9 cellular contexts compared by ENCODE assay signal in the genomic region with DNA sequence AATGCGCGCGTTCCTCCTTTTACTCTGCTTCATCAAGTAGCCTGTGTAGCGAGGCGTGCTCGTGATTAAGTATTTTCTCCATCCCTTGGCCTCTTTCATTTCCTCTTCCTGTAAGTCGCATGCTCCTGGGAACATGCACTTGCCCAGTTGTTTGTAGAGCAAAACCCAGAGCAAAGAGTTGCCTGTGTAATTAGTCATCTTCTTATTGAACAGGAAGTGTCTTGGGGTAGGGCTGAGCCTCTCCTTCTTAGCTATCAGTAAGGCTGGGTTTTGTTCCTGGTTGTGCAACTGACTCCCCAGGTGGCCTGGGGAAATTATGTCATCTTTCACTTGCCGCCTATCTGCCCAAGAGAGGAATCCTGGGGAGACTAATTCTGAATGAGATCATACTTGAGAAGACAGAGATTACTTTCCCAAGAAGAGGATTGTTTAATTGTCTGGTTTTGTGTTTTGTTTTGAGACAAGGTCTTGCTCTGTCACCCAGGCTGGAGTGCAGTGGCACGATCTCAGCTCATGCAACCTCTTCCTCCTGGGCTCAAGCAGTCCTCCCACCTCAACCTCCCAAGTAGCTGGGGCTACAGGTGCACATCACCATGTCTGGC. TPM values are rescaled to one million over a fixed set of nuclear protein-coding genes. Genes with fewer than 3 reads are reported as not detected.
A peak's percentile ranks its signal among the peaks of the same experiment; 100 is the strongest.
DNase-seq lines count a peak whose midpoint lies in the region; ATAC-seq and TF ChIP-seq lines count a peak whose summit lies in the region.
"Had no signal": no experiment of that assay in that cellular context is flagged by ENCODE, and none has a peak within 500 bp of the region (broad histone marks: within the 10 kb centered on the region; RNA-seq: fewer than 3 reads in every experiment).

No MANE protein-coding gene starts in this region.

- peaks cover 32% of the 10 kb centered on the region for H3F3A ChIP-seq in PC-9 (ENCODE audit: insufficient read depth, low read depth)

- dilution Hi-C loops in mammary epithelial cell (cut with HindIII; ENCODE audit: low sequenced_read_pairs) = no loop called here

- H3K27me3 ChIP-seq in PC-9 (ENCODE audit: insufficient read depth, low read depth) (no peaks in the 10 kb centered on the region), mammary epithelial cell (ENCODE audit: insufficient read depth, low read length) (no peaks in the 10 kb centered on the region)

- H3K79me2 ChIP-seq in PC-9 (ENCODE audit: low read depth) = peaks cover 5% of the 10 kb centered on the region; the same call in 1 of the 2 replicates
- no peaks in the 10 kb centered on the region for H3K79me2 ChIP-seq in mammary epithelial cell (ENCODE audit: insufficient read depth, low read length)

- no peaks in the 10 kb centered on the region for H3K36me3 Mint-ChIP-seq in CD14-positive monocyte

- no peak for TF ChIP-seq CTCF in CD14-positive monocyte (IDR thresholded peaks at IDR 0.05)
- TF ChIP-seq CTCF in PC-9 (conservative IDR thresholded peaks at IDR 0.05) = no peak
- TF ChIP-seq CTCF in mammary epithelial cell (conservative IDR thresholded peaks at IDR 0.05 in 1 of 2, IDR thresholded peaks at IDR 0.05 in 1 of 2; ENCODE audit: extremely low read depth in 1 of 2, insufficient read depth in 1 of 2, low read depth in 1 of 2, low read length in 2 of 2) = no peak

- peaks cover 0 to 2% (median 0%) of the 10 kb centered on the region in 7 donors for H3K9me3 Mint-ChIP-seq in CD14-positive monocyte

- H3K36me3 ChIP-seq in PC-9 (ENCODE audit: low read depth) = peaks cover 4% of the 10 kb centered on the region
- H3K36me3 ChIP-seq in mammary epithelial cell (ENCODE audit: insufficient read depth, low read length) = no peaks in the 10 kb centered on the region

- intact Hi-C loops in CD14-positive monocyte (cut with micrococcal nuclease) = no loop called here
- intact Hi-C loops in PC-9 (cut with micrococcal nuclease; ENCODE audit: unreplicated experiment) = no loop called here
- intact Hi-C loops in mammary epithelial cell (cut with micrococcal nuclease) = no loop called here

- peak overlapping the region; percentile 87 for H3K27ac ChIP-seq in PC-9
- peak overlapping the region; percentile 26 for H3K27ac ChIP-seq in mammary epithelial cell (ENCODE audit: insufficient read depth, low read depth, low read length)

- H3K4me1 ChIP-seq in PC-9 (replicated peaks; ENCODE audit: insufficient read depth) (peaks cover 21% of the 10 kb centered on the region), mammary epithelial cell (ENCODE audit: insufficient read depth, low read length) (peaks cover 11% of the 10 kb centered on the region)

- H2AFZ ChIP-seq in PC-9 (no peak overlapping the region), mammary epithelial cell (ENCODE audit: low read depth, low read length) (peak overlapping the region; percentile 69)

- BruUV-seq in PC-9 (replicated peaks; lab: Mats Ljungman, UMichigan) (no TSS peak), mammary epithelial cell (replicated peaks; lab: Mats Ljungman, UMichigan) (no TSS peak)

- CTCF ChIA-PET in PC-9 (lab: Charles Lee) = no interaction called here
- CTCF ChIA-PET in mammary epithelial cell (lab: Charles Lee; ENCODE audit: low non-redundant PET) = no interaction called here

- H3K9me3 ChIP-seq in PC-9 (ENCODE audit: insufficient read depth, low read depth) = peaks cover 4% of the 10 kb centered on the region
- no peaks in the 10 kb centered on the region for H3K9me3 ChIP-seq in mammary epithelial cell (replicated peaks; ENCODE audit: insufficient read depth, low read length)

- peak overlapping the region; percentile 10 to 86 (median 71) for H3K27ac Mint-ChIP-seq in CD14-positive monocyte

- H3K9me2 ChIP-seq in PC-9 (ENCODE audit: insufficient read depth) = no peaks in the 10 kb centered on the region

- DNase-seq in CD14-positive monocyte (ENCODE audit: low spot score) (peak; percentile 77), PC-9 (peak; percentile 89 to 100), mammary epithelial cell (peak; percentile 98), mucosa of gallbladder (ENCODE audit: low spot score) (peak; percentile 86), cerebellar nuclear complex (lab: John Stamatoyannopoulos, UW) (no peak)
- DNase-seq in effector CD8-positive, alpha-beta T cell (lab: John Stamatoyannopoulos, UW) = no peak

- in situ Hi-C loops in mammary epithelial cell (cut with MboI; ENCODE audit: low sequenced_read_pairs in 2 of 2) = no loop called here

- H3K4me1 Mint-ChIP-seq in CD14-positive monocyte = peaks cover 10% of the 10 kb centered on the region

- peak overlapping the region; percentile 71 for H3K4me2 ChIP-seq in PC-9
- H3K4me2 ChIP-seq in mammary epithelial cell (ENCODE audit: insufficient read depth, low read depth, low read length) = no peak overlapping the region

- peaks cover 1 to 2% (median 2%) of the 10 kb centered on the region in 3 donors for H3K27me3 Mint-ChIP-seq in CD14-positive monocyte (ENCODE audit: low read depth in 3 of 3)

- peak; percentile 98 for ATAC-seq in GM18909 (IDR thresholded peaks at IDR 0.05; ENCODE audit: poor library complexity, unreplicated experiment)
- ATAC-seq in HG03064 (IDR thresholded peaks at IDR 0.05; ENCODE audit: low read depth, unreplicated experiment) = peak; percentile 97

- H3K4me3 ChIP-seq in PC-9 (peak overlapping the region; percentile 16; the same call in 1 of the 2 replicates), mammary epithelial cell (replicated peaks in 1 of 3; ENCODE audit: insufficient read depth in 1 of 3, low read depth in 2 of 3, low read length in 3 of 3) (no peak overlapping the region)

- no peak overlapping the region for H3K9ac ChIP-seq in mammary epithelial cell (ENCODE audit: insufficient read depth, low read length)

- H4K20me1 ChIP-seq in PC-9 (ENCODE audit: insufficient read depth) (no peaks in the 10 kb centered on the region), mammary epithelial cell (ENCODE audit: insufficient read depth, low read length) (no peaks in the 10 kb centered on the region)

- peak overlapping the region in 1 of 2 donors; percentile 60 for H3K4me3 Mint-ChIP-seq in CD14-positive monocyte

- 58% methylated on average over 8 of the region's 9 CpGs for WGBS in mammary epithelial cell (ENCODE audit: low coverage, missing lambda C conversion rate)

- POLR2A ChIA-PET in PC-9 (lab: Charles Lee; ENCODE audit: unreplicated experiment) = interaction anchor here (0.6 kb wide), 2 partner anchors 11 to 1824 kb away, joined by 3 to 4 read pairs; no protein-coding TSS in a partner anchor

RNA-seq across cellular contexts. Expression of a gene that starts 14.9 kb away (rescaled TPM):
- polyA plus RNA-seq in CD14-positive monocyte (not detected), mammary epithelial cell (0.18 TPM)
- total RNA-seq in PC-9 (2021) (38.4 and 44.7 TPM in 2 replicates), mammary epithelial cell (under 1 TPM; 0.38 to 0.50 TPM), mucosa of gallbladder (34.0 TPM)
- not detected for polyA minus RNA-seq in mammary epithelial cell
- total RNA-seq: T-helper 2 cell treated with Interferon-gamma antibody and Interleukin-4, amounts not matched to agents 100 ng/mL and 5 ng/mL, for 36 hours had no signal

RNA-seq across cellular contexts. Expression of a gene that starts 38.6 kb away (rescaled TPM):
- polyA plus RNA-seq in CD14-positive monocyte (1 to 10 TPM; 3.9 to 5.4 TPM), mammary epithelial cell (21.0 TPM)
- total RNA-seq in PC-9 (2021) (37.2 and 54.1 TPM in 2 replicates), mammary epithelial cell (10 to 100 TPM; 17.7 to 18.6 TPM), mucosa of gallbladder (16.6 TPM)
- polyA minus RNA-seq in mammary epithelial cell = 24.2 TPM

RNA-seq across cellular contexts. Expression of a gene that starts 48.6 kb away (rescaled TPM):
- polyA plus RNA-seq in CD14-positive monocyte (10 to 100 TPM; 13.4 to 21.0 TPM), mammary epithelial cell (7.7 TPM)
- total RNA-seq in PC-9 (2021) (66.5 and 89.5 TPM in 2 replicates), mammary epithelial cell (10 to 100 TPM; 27.5 to 41.7 TPM), mucosa of gallbladder (35.3 TPM)
- 18.1 TPM for polyA minus RNA-seq in mammary epithelial cell

Comparison
In these comparisons a context has a peak if more than half of its experiments do, and no peak if none do; other contexts are left out.
1. DNase-seq: peak in CD14-positive monocyte (single experiment), PC-9 (2 of 2), mammary epithelial cell (single experiment) and mucosa of gallbladder (single experiment); none in effector CD8-positive, alpha-beta T cell (single experiment) and cerebellar nuclear complex (0 of 2).
2. RNA of a gene that starts 14.9 kb away (total RNA-seq): 38.4 to 44.7 TPM in PC-9 and 34.0 TPM in mucosa of gallbladder (single experiment); 0.38 to 0.50 TPM in mammary epithelial cell; every median in the first group is over 10 times any median in the second.